7 cellular contexts compared by ENCODE assay signal in genomic region chr11:66745356-66746235, GRCh38. TPM values are rescaled to one million over a fixed set of nuclear protein-coding genes. Genes with fewer than 3 reads are reported as not detected.
DNase-seq lines count a peak whose midpoint lies in the region; ATAC-seq and TF ChIP-seq lines count a peak whose summit lies in the region.

No MANE protein-coding gene starts in this region.

- no peaks in the 10 kb centered on the region for H3K4me1 ChIP-seq in NT2/D1 (ENCODE audit: insufficient read depth, insufficient read length)
- peaks cover 4 to 31% (median 18%) of the 10 kb centered on the region in 6 donors for H3K4me1 ChIP-seq in spleen

- H3K4me3 ChIP-seq in NT2/D1 (ENCODE audit: insufficient read length, low read depth) (peak overlapping the region; percentile 89), iPS-11a (ENCODE audit: low read depth, low read length) (peak overlapping the region; percentile 85), spleen (peak overlapping the region; percentile 68 to 95 (median 82))

- H3K27ac Mint-ChIP-seq in activated naive CD8-positive, alpha-beta T cell: peak overlapping the region; percentile 10

- ATAC-seq in GM18511 (IDR thresholded peaks at IDR 0.05; ENCODE audit: unreplicated experiment) (peak; percentile 54), HG02885 (IDR thresholded peaks at IDR 0.05; ENCODE audit: poor library complexity, unreplicated experiment) (peak; percentile 56)

- no peak for TF ChIP-seq CTCF in spleen (IDR thresholded peaks at IDR 0.05 in 8 of 11, conservative IDR thresholded peaks at IDR 0.05 in 3 of 11)

- no peaks in the 10 kb centered on the region for H3K27me3 Mint-ChIP-seq in activated naive CD8-positive, alpha-beta T cell

- peaks cover 5% of the 10 kb centered on the region for H3K36me3 ChIP-seq in NT2/D1 (ENCODE audit: insufficient read depth, insufficient read length, low read length)
- no peaks in the 10 kb centered on the region for H3K36me3 ChIP-seq in spleen

- TF ChIP-seq POLR2A in spleen (IDR thresholded peaks at IDR 0.05): no peak

- no peaks in the 10 kb centered on the region for H3K36me3 Mint-ChIP-seq in activated naive CD8-positive, alpha-beta T cell

- peak overlapping the region in 6 of 8 donors; percentile 15 to 93 (median 86) for H3K27ac ChIP-seq in spleen

- H3K9ac ChIP-seq in NT2/D1 (ENCODE audit: insufficient read length, low read depth): peak overlapping the region; percentile 97

- H3K9me3 ChIP-seq in NT2/D1 (ENCODE audit: insufficient read depth, low read length) (peaks cover 7% of the 10 kb centered on the region; the same call in 1 of the 2 replicates), spleen (peaks cover 0 to 17% (median 11%) of the 10 kb centered on the region in 8 donors)

- intact Hi-C loops in spleen (cut with DNase I; ENCODE audit: low total_unique reads): no loop called here

- H3K9me3 Mint-ChIP-seq in activated naive CD8-positive, alpha-beta T cell (ENCODE audit: low read depth): no peaks in the 10 kb centered on the region

- DNase-seq in NT2/D1 (ENCODE audit: low read depth, low spot score) (no peak), spleen (peak; percentile 85), CD1c-positive myeloid dendritic cell (ENCODE audit: extremely low spot score) (no peak)

- H3K27me3 ChIP-seq in NT2/D1 (ENCODE audit: insufficient read depth, insufficient read length) (no peaks in the 10 kb centered on the region), spleen (replicated peaks in 1 of 7) (no peaks in the 10 kb centered on the region)

- peaks cover 1% of the 10 kb centered on the region for H3K4me1 Mint-ChIP-seq in activated naive CD8-positive, alpha-beta T cell (ENCODE audit: low read depth)

- 53 to 69% (median 55%) methylated on average over 36 to 45 of the region's 45 CpGs for WGBS in spleen, 5 donors

- peak overlapping the region; percentile 92 for H3K4me3 Mint-ChIP-seq in activated naive CD8-positive, alpha-beta T cell

RNA-seq across cellular contexts. Expression of gene SPTBN2, which starts 16.6 kb away (rescaled TPM):
- 1 to 10 TPM; 3.3 to 5.1 (median 3.7) TPM for total RNA-seq in spleen
- 1 to 10 TPM in 1 of 3 donors, under 1 TPM in 2; 0.61 to 1.5 (median 0.80) TPM for polyA plus RNA-seq in spleen
